34 cellular contexts compared by ENCODE assay signal in genomic region chr4:142559986-142560385, GRCh38.
DNase-seq lines count a peak whose midpoint lies in the region; ATAC-seq, FAIRE-seq and TF ChIP-seq lines count a peak whose summit lies in the region.
"Had no signal": no experiment of that assay in that cellular context is flagged by ENCODE, and none has a peak within 500 bp of the region (broad histone marks: within the 10 kb centered on the region; RNA-seq: fewer than 3 reads in every experiment).

No MANE protein-coding gene starts in this region.

- H3K27me3 ChIP-seq in astrocyte (ENCODE audit: insufficient read depth, low read length) (no peaks in the 10 kb centered on the region), trophoblast cell (ENCODE audit: insufficient read depth, low read length) (no peaks in the 10 kb centered on the region)
- H3K27me3 ChIP-seq: adrenal gland, body of pancreas, esophagus squamous epithelium, foreskin keratinocyte, heart left ventricle, left lung, vagina had no signal

- peak overlapping the region; percentile 96 for H2BK12ac ChIP-seq in trophoblast cell (ENCODE audit: low read length)

- H3K23ac ChIP-seq in trophoblast cell (ENCODE audit: low read length), result no peak overlapping the region

- H3K27ac ChIP-seq in astrocyte (ENCODE audit: low read depth, low read length), result no peak overlapping the region
- no peak overlapping the region for H3K27ac ChIP-seq in trophoblast cell (ENCODE audit: low read depth, low read length)
- H3K27ac ChIP-seq: adrenal gland, esophagus squamous epithelium, foreskin keratinocyte, heart left ventricle, left lung, PC-9, thoracic aorta, vagina, WERI-Rb-1 had no signal

- H4K12ac ChIP-seq in trophoblast cell (ENCODE audit: low read depth, low read length), result no peak overlapping the region

- H3K27me3 Mint-ChIP-seq in activated T-cell treated with anti-CD3 and anti-CD28 coated beads, Interleukin-2, amount 50 U/mL, for 72 hours (ENCODE audit: low read depth), result no peaks in the 10 kb centered on the region
- H3K27me3 Mint-ChIP-seq in HFFc6 (ENCODE audit: insufficient read depth) (no peaks in the 10 kb centered on the region), astrocyte (ENCODE audit: low read depth, unreplicated experiment) (no peaks in the 10 kb centered on the region)
- H3K27me3 Mint-ChIP-seq: activated CD4-positive, alpha-beta T cell treated with anti-CD3 and anti-CD28 coated beads, Interleukin-2, amount 10 ng/mL, durations not matched to agents 7 days and 5 days; B cell; stimulated activated naive CD8-positive, alpha-beta T cell treated with anti-CD3 and anti-CD28 coated beads, Interleukin-15, amount 100 ng/mL, for 72 hours had no signal

- peak overlapping the region; percentile 73 for H4K8ac ChIP-seq in trophoblast cell (ENCODE audit: low read depth, low read length)

- H3K18ac ChIP-seq in trophoblast cell (ENCODE audit: low read length), result peak overlapping the region; percentile 78

- DNase-seq in activated T-cell treated with anti-CD3 and anti-CD28 coated beads, Interleukin-2, amount 50 U/mL, for 72 hours, result no peak
- DNase-seq in activated T-cell treated with anti-CD3 and anti-CD28 coated beads for 4 hours (no peak), HFFc6 (no peak), astrocyte (ENCODE audit: low read depth) (no peak), trophoblast cell (no peak), SIG-M5 treated with dmso at 0.1 percent for 504 hours (lab: John Stamatoyannopoulos, UW; ENCODE audit: unreplicated experiment) (no peak)
- DNase-seq: ACHN; activated CD4-positive, alpha-beta T cell treated with anti-CD3 and anti-CD28 coated beads, Interleukin-2, amount 10 ng/mL, durations not matched to agents 7 days and 5 days; activated gamma-delta T cell; adrenal gland; body of pancreas; CD8-positive, alpha-beta memory T cell; cerebellar nuclear complex; esophagus squamous epithelium; foreskin keratinocyte; heart left ventricle; islet precursor cell; left lung; NCI-H1092 treated with DMSO at 0.1 percent for 48 hours; NCI-H187 treated with DMSO at 0.1 percent for 48 hours; NCI-H524 treated with DMSO at 0.1 percent for 48 hours; NK-92 treated with Interleukin-12 subunit alpha and Interleukin-12 subunit beta, amount 100 ng/mL, for 24 hours; PC-9; stimulated activated CD8-positive, alpha-beta memory T cell treated with anti-CD3 and anti-CD28 coated beads, Interleukin-4, amount 100 ng/mL, for 48 hours; stimulated activated naive CD8-positive, alpha-beta T cell treated with anti-CD3 and anti-CD28 coated beads, Interleukin-15, amount 100 ng/mL, for 72 hours; WERI-Rb-1 had no signal

- H3K4ac ChIP-seq in trophoblast cell (ENCODE audit: low read depth, low read length), result no peak overlapping the region

- peaks cover 4% of the 10 kb centered on the region for H3K4me1 ChIP-seq in astrocyte (ENCODE audit: insufficient read depth, low read length)
- H3K4me1 ChIP-seq in trophoblast cell (ENCODE audit: control insufficient read depth in 1 of 2, insufficient read depth in 2 of 2, low read length in 2 of 2), result peaks cover 2% of the 10 kb centered on the region in 2 experiments
- H3K4me1 ChIP-seq: adrenal gland, left lung had no signal

- WGBS in trophoblast cell (ENCODE audit: extremely low coverage, insufficient coverage, insufficient read length), result no CpG with 5 or more reads among the region's 4 CpGs

- FAIRE-seq in astrocyte (lab: Jason Lieb, UNC), result no peak
- FAIRE-seq: K562 had no signal

- H4K20me1 ChIP-seq in astrocyte (ENCODE audit: insufficient read depth, low read length), result no peaks in the 10 kb centered on the region

- H3K4me3 ChIP-seq in astrocyte (ENCODE audit: insufficient read depth, low read depth, low read length), result no peak overlapping the region
- H3K4me3 ChIP-seq in trophoblast cell (ENCODE audit: low read depth, low read length), result no peak overlapping the region
- H3K4me3 ChIP-seq: adrenal gland, body of pancreas, esophagus squamous epithelium, heart left ventricle, K562, left lung, PC-9, thoracic aorta, vagina had no signal

- peak overlapping the region; percentile 60 for H2BK120ac ChIP-seq in trophoblast cell (ENCODE audit: insufficient read depth, low read length, poor library complexity)

- H3K9me3 ChIP-seq in astrocyte (ENCODE audit: insufficient read depth, low read depth, low read length), result no peaks in the 10 kb centered on the region
- H3K9me3 ChIP-seq in trophoblast cell (ENCODE audit: insufficient read depth, low read depth, low read length), result no peaks in the 10 kb centered on the region
- H3K9me3 ChIP-seq: adrenal gland, body of pancreas, esophagus squamous epithelium, left lung, thoracic aorta, vagina had no signal

- H3K9me3 Mint-ChIP-seq in activated T-cell treated with anti-CD3 and anti-CD28 coated beads, Interleukin-2, amount 50 U/mL, for 72 hours, result no peaks in the 10 kb centered on the region
- H3K9me3 Mint-ChIP-seq in HFFc6 (no peaks in the 10 kb centered on the region; the same call in 1 of the 2 replicates), astrocyte (ENCODE audit: unreplicated experiment) (peaks cover 1% of the 10 kb centered on the region)
- H3K9me3 Mint-ChIP-seq: CD8-positive, alpha-beta memory T cell had no signal

- TF ChIP-seq CTCF in HFFc6 (IDR thresholded peaks at IDR 0.05), result no peak
- no peak for TF ChIP-seq CTCF in astrocyte (IDR thresholded peaks at IDR 0.05; ENCODE audit: insufficient read depth, low read depth, low read length)

- H3K79me2 ChIP-seq in astrocyte (ENCODE audit: insufficient read depth, low read length) (no peaks in the 10 kb centered on the region), trophoblast cell (ENCODE audit: control insufficient read depth, insufficient read depth, low read length, poor library complexity) (no peaks in the 10 kb centered on the region)

- no peak for ATAC-seq in activated T-cell treated with anti-CD3 and anti-CD28 coated beads, Interleukin-2, amount 50 U/mL, for 72 hours (replicated peaks in 1 of 2)
- ATAC-seq in HG02938 (IDR thresholded peaks at IDR 0.05; ENCODE audit: unreplicated experiment), result no peak
- no peak for ATAC-seq in HG03159 (IDR thresholded peaks at IDR 0.05; ENCODE audit: unreplicated experiment)
- ATAC-seq: body of pancreas; heart left ventricle; K562; left lung; Right ventricle myocardium inferior; sciatic nerve; stimulated activated naive CD8-positive, alpha-beta T cell treated with anti-CD3 and anti-CD28 coated beads, Interleukin-15, amount 100 ng/mL, for 72 hours had no signal

- peak overlapping the region; percentile 51 for H3K14ac ChIP-seq in trophoblast cell (ENCODE audit: low read length)

- no peak overlapping the region for H2BK5ac ChIP-seq in trophoblast cell (ENCODE audit: low read depth, low read length, poor library complexity)

- no peaks in the 10 kb centered on the region for H3K36me3 ChIP-seq in astrocyte (ENCODE audit: insufficient read depth, low read length)
- H3K36me3 ChIP-seq in trophoblast cell (ENCODE audit: control insufficient read depth in 1 of 2, insufficient read depth in 2 of 2, low read length in 2 of 2), result no peaks in the 10 kb centered on the region
- H3K36me3 ChIP-seq: adrenal gland, esophagus squamous epithelium, heart left ventricle, left lung, thoracic aorta, vagina, WERI-Rb-1 had no signal

- peaks cover 6% of the 10 kb centered on the region for H3K79me1 ChIP-seq in trophoblast cell (ENCODE audit: low read length)

- peaks cover 2 to 3% of the 10 kb centered on the region in 2 donors for H3K36me3 Mint-ChIP-seq in activated T-cell treated with anti-CD3 and anti-CD28 coated beads, Interleukin-2, amount 50 U/mL, for 72 hours (ENCODE audit: insufficient read depth in 2 of 2)
- H3K36me3 Mint-ChIP-seq in HFFc6 (ENCODE audit: low read depth) (peaks cover 9% of the 10 kb centered on the region; the same call in 1 of the 2 replicates), astrocyte (ENCODE audit: low read depth, unreplicated experiment) (no peaks in the 10 kb centered on the region)
- H3K36me3 Mint-ChIP-seq: CD8-positive, alpha-beta memory T cell had no signal

- peak overlapping the region; percentile 62 for H4K91ac ChIP-seq in trophoblast cell (ENCODE audit: low read depth, low read length)

- no peak overlapping the region for H3K9ac ChIP-seq in astrocyte (ENCODE audit: low read length)
- H3K9ac ChIP-seq in trophoblast cell (ENCODE audit: low read length), result no peak overlapping the region

- H3K27ac Mint-ChIP-seq in activated T-cell treated with anti-CD3 and anti-CD28 coated beads, Interleukin-2, amount 50 U/mL, for 72 hours, result peak overlapping the region; percentile 32
- peak overlapping the region; percentile 6; the same call in 1 of the 2 replicates for H3K27ac Mint-ChIP-seq in HFFc6
- peak overlapping the region; percentile 70 for H3K27ac Mint-ChIP-seq in astrocyte (ENCODE audit: unreplicated experiment)
- H3K27ac Mint-ChIP-seq: activated CD4-positive, alpha-beta T cell treated with anti-CD3 and anti-CD28 coated beads, Interleukin-2, amount 10 ng/mL, durations not matched to agents 7 days and 5 days; B cell; CD8-positive, alpha-beta memory T cell; stimulated activated naive CD8-positive, alpha-beta T cell treated with anti-CD3 and anti-CD28 coated beads, Interleukin-15, amount 100 ng/mL, for 72 hours had no signal

- peaks cover 87% of the 10 kb centered on the region for H3K4me1 Mint-ChIP-seq in activated T-cell treated with anti-CD3 and anti-CD28 coated beads, Interleukin-2, amount 50 U/mL, for 72 hours (ENCODE audit: low read depth)
- peaks cover 35% of the 10 kb centered on the region for H3K4me1 Mint-ChIP-seq in HFFc6 (ENCODE audit: low read depth)
- H3K4me1 Mint-ChIP-seq in astrocyte (ENCODE audit: low read depth, unreplicated experiment), result peaks cover 34% of the 10 kb centered on the region
- H3K4me1 Mint-ChIP-seq: B cell had no signal

- H2AK5ac ChIP-seq in trophoblast cell (ENCODE audit: low read length), result no peak overlapping the region

- H3K4me2 ChIP-seq in astrocyte (ENCODE audit: low read length), result no peak overlapping the region
- H3K4me2 ChIP-seq in trophoblast cell (ENCODE audit: low read length), result no peak overlapping the region
- H3K4me2 ChIP-seq: PC-9 had no signal

- H2AFZ ChIP-seq in astrocyte (ENCODE audit: low read depth, low read length) (no peak overlapping the region), trophoblast cell (ENCODE audit: insufficient read depth, low read length, poor library complexity) (no peak overlapping the region)
- H2AFZ ChIP-seq: PC-9 had no signal

- peak overlapping the region; percentile 5 for H3K4me3 Mint-ChIP-seq in activated T-cell treated with anti-CD3 and anti-CD28 coated beads, Interleukin-2, amount 50 U/mL, for 72 hours
- H3K4me3 Mint-ChIP-seq in HFFc6, result no peak overlapping the region
- H3K4me3 Mint-ChIP-seq in astrocyte (ENCODE audit: unreplicated experiment), result no peak overlapping the region
- H3K4me3 Mint-ChIP-seq: activated CD4-positive, alpha-beta T cell treated with anti-CD3 and anti-CD28 coated beads, Interleukin-2, amount 10 ng/mL, durations not matched to agents 7 days and 5 days; B cell; stimulated activated naive CD8-positive, alpha-beta T cell treated with anti-CD3 and anti-CD28 coated beads, Interleukin-15, amount 100 ng/mL, for 72 hours had no signal

Comparison
In these comparisons a context has a peak if more than half of its experiments do, and no peak if none do; other contexts are left out.
1. H3K27ac Mint-ChIP-seq: peak in every context shown above with its lines; median percentile 70 in astrocyte; 32 in activated T-cell treated with anti-CD3 and anti-CD28 coated beads, Interleukin-2, amount 50 U/mL, for 72 hours; 6 in HFFc6.
2. H3K4me3 Mint-ChIP-seq: peak in activated T-cell treated with anti-CD3 and anti-CD28 coated beads, Interleukin-2, amount 50 U/mL, for 72 hours (2 of 2); none in HFFc6 (single experiment) and astrocyte (single experiment).